Comparison of ENCODE assay signal across 33 cellular contexts in genomic region chr14:104903990-104904389, GRCh38. TPM values are rescaled to one million over a fixed set of nuclear protein-coding genes. Genes with fewer than 3 reads are reported as not detected.
"Had no signal": no experiment of that assay in that cellular context is flagged by ENCODE, and none has a peak within 500 bp of the region (broad histone marks: within the 10 kb centered on the region; RNA-seq: fewer than 3 reads in every experiment).

No MANE protein-coding gene starts in this region.

- H3K4me3 Mint-ChIP-seq: activated CD4-positive, alpha-beta memory T cell treated with anti-CD3 and anti-CD28 coated beads for 36 hours; activated naive CD8-positive, alpha-beta T cell treated with anti-CD3 and anti-CD28 coated beads for 36 hours; activated T-cell treated with anti-CD3 and anti-CD28 coated beads, Interleukin-2, amount 50 U/mL, for 4 hours; central memory CD8-positive, alpha-beta T cell; T-helper 2 cell treated with Interferon-gamma antibody and Interleukin-4, amounts not matched to agents 5 μg/mL and 100 μg/mL, for 36 hours had no signal

- H3K4me3 ChIP-seq: cardiac muscle cell, MG63, SJCRH30, SK-N-MC had no signal

- H3K36me3 Mint-ChIP-seq: activated CD4-positive, alpha-beta memory T cell treated with anti-CD3 and anti-CD28 coated beads for 36 hours; activated naive CD8-positive, alpha-beta T cell treated with anti-CD3 and anti-CD28 coated beads for 36 hours had no signal

- H3K9me3 ChIP-seq: SJCRH30 had no signal

- H3K27ac Mint-ChIP-seq: activated B cell treated with CpG ODN at 0.5 μM for 24 hours; activated CD4-positive, alpha-beta memory T cell treated with anti-CD3 and anti-CD28 coated beads for 36 hours; activated naive CD8-positive, alpha-beta T cell treated with anti-CD3 and anti-CD28 coated beads for 36 hours; T-helper 2 cell treated with Interferon-gamma antibody and Interleukin-4, amounts not matched to agents 5 μg/mL and 100 μg/mL, for 36 hours had no signal

- H3K4me1 ChIP-seq: SJCRH30 had no signal

- H3K27me3 ChIP-seq: brain microvascular endothelial cell, MG63 had no signal

- DNase-seq: activated B cell treated with CpG ODN at 0.5 μM for 24 hours; activated CD4-positive, alpha-beta memory T cell treated with anti-CD3 and anti-CD28 coated beads for 36 hours; activated CD4-positive, alpha-beta T cell treated with anti-CD3 and anti-CD28 coated beads for 4 hours; activated CD4-positive, alpha-beta T cell treated with anti-CD3 and anti-CD28 coated beads, Interleukin-2, amount 50 U/mL, for 1 hour; activated CD4-positive, CD25-positive, alpha-beta regulatory T cell treated with anti-CD3 and anti-CD28 coated beads, Interleukin-2, amount 50 U/mL, for 72 hours; activated CD8-positive, alpha-beta memory T cell treated with anti-CD3 and anti-CD28 coated beads, Interleukin-2, amount 50 U/mL, for 4 hours; activated effector memory CD4-positive, alpha-beta T cell treated with Interleukin-2 at 50 U/mL for 16 hours; activated naive CD4-positive, alpha-beta T cell; activated naive CD4-positive, alpha-beta T cell treated with anti-CD3 and anti-CD28 coated beads, Interleukin-2, amount 50 U/mL, for 16 hours; activated naive CD8-positive, alpha-beta T cell treated with anti-CD3 and anti-CD28 coated beads for 36 hours; activated T-cell treated with anti-CD3 and anti-CD28 coated beads for 4 hours; activated T-cell treated with anti-CD3 and anti-CD28 coated beads, Interleukin-2, amount 50 U/mL, for 4 hours; amniotic stem cell; aorta; brain microvascular endothelial cell; Karpas-422; KBM-7; MG63; NCI-H1048; NCI-H1105 treated with DMSO at 0.1 percent for 48 hours; NCI-H1436 treated with DMSO at 0.1 percent for 48 hours; NCI-H1694 treated with DMSO at 0.1 percent for 48 hours; NCI-H2029; NCI-H345; NCI-H510A; NCI-H69; OCI-M1; SHP77; SJCRH30 had no signal

- ATAC-seq: activated T-cell treated with anti-CD3 and anti-CD28 coated beads, Interleukin-2, amount 50 U/mL, for 4 hours had no signal

- H3K36me3 ChIP-seq: brain microvascular endothelial cell, cardiac muscle cell, MG63, SJCRH30 had no signal

- H3K27ac ChIP-seq: brain microvascular endothelial cell, cardiac muscle cell, SJCRH30, SK-N-MC had no signal

- H3K4me1 Mint-ChIP-seq: activated naive CD8-positive, alpha-beta T cell treated with anti-CD3 and anti-CD28 coated beads for 36 hours; central memory CD8-positive, alpha-beta T cell had no signal

RNA-seq across cellular contexts. Expression of gene PLD4, which starts 20.7 kb away (rescaled TPM):
- total RNA-seq: activated CD4-positive, alpha-beta memory T cell treated with anti-CD3 and anti-CD28 coated beads for 36 hours; activated naive CD8-positive, alpha-beta T cell treated with anti-CD3 and anti-CD28 coated beads for 36 hours; SJCRH30 had no signal
